21 cellular contexts compared by ENCODE assay signal in the genomic region with DNA sequence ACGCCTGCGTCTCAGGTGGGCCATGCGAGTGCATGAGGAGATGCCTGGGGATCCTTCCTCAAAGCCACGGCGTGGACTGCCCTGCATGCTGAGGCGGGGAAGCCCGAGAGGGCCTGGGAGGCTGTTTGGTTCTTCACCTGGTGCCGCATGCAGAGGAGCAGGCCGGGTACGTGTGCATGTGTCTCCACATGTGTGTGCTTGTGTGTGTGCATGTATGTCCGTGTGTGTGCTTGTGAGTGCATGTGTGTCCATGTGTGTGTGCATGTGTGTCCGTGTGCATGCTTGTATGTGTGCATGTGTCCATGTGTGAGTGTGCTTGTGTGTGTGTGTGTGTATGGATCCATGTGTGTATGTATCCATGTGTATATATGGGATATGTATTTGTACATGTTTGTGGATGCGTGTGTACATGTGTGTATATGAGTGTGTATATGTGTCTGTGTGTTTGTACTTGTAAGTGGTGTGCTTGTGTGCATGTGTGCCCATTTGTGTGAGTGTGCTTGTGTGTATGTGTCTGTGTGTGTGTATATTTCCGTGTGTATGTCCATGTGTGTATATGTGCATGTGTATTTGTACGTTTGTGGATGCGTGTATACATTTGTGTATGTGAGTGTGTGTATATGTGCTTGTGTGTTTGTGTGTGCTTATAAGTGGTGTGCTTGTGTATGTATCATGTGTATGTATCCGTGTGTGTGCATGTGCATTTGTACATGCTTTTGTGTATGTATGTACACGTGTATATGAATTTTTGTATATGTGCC.
"Had no signal": no experiment of that assay in that cellular context is flagged by ENCODE, and none has a peak within 500 bp of the region (broad histone marks: within the 10 kb centered on the region; RNA-seq: fewer than 3 reads in every experiment).

No MANE protein-coding gene starts in this region.

- H3K27me3 Mint-ChIP-seq: activated naive CD8-positive, alpha-beta T cell treated with anti-CD3 and anti-CD28 coated beads, Interleukin-2, amount 50 U/mL, for 24 hours had no signal

- H3K36me3 Mint-ChIP-seq: memory B cell, naive B cell had no signal

- H3K27ac ChIP-seq: brain microvascular endothelial cell, heart right ventricle, pancreas, sigmoid colon, tibial nerve had no signal

- H3K27ac Mint-ChIP-seq: activated naive CD4-positive, alpha-beta T cell treated with anti-CD3 and anti-CD28 coated beads for 36 hours; activated naive CD8-positive, alpha-beta T cell treated with anti-CD3 and anti-CD28 coated beads, Interleukin-2, amount 50 U/mL, for 24 hours; activated T-helper 17 cell treated with anti-CD3 and anti-CD28 coated beads, Interleukin-2, amount 50 U/mL, for 72 hours; memory B cell; T-helper 1 cell treated with Interleukin-12 subunit alpha and Interleukin-12 subunit beta and Interleukin-4 antibody, amounts not matched to agents 30 μg/mL and 1 μg/mL, for 36 hours had no signal

- DNase-seq: activated CD4-positive, alpha-beta T cell treated with anti-CD3 and anti-CD28 coated beads, Interleukin-2, amount 50 U/mL, for 1 hour; activated CD4-positive, CD25-positive, alpha-beta regulatory T cell treated with anti-CD3 and anti-CD28 coated beads, Interleukin-2, amount 50 U/mL, for 72 hours; activated naive CD4-positive, alpha-beta T cell treated with anti-CD3 and anti-CD28 coated beads for 36 hours; activated naive CD8-positive, alpha-beta T cell treated with anti-CD3 and anti-CD28 coated beads, Interleukin-2, amount 50 U/mL, for 24 hours; activated T-cell treated with anti-CD3 and anti-CD28 coated beads, Interleukin-2, amount 50 U/mL, for 1 hour; aorta; brain microvascular endothelial cell; cortex of kidney; effector CD4-positive, alpha-beta T cell; heart right ventricle; mucosa of descending colon; naive B cell; sigmoid colon; stimulated activated CD4-positive, alpha-beta T cell treated with anti-CD3 and anti-CD28 coated beads, Interleukin-4, amount 100 ng/mL, for 4 hours; stimulated activated naive CD4-positive, alpha-beta T cell had no signal

- H3K36me3 ChIP-seq: brain microvascular endothelial cell, heart right ventricle, pancreas, sigmoid colon, tibial nerve had no signal

- H3K4me1 ChIP-seq: heart right ventricle, pancreas had no signal

- H3K9me3 ChIP-seq: heart right ventricle, mucosa of descending colon, pancreas, sigmoid colon, tibial nerve had no signal

- H3K4me3 ChIP-seq: mucosa of descending colon, pancreas had no signal

- H3K27me3 ChIP-seq: brain microvascular endothelial cell, pancreas, sigmoid colon, tibial nerve had no signal

- H3K9me3 Mint-ChIP-seq: activated naive CD4-positive, alpha-beta T cell treated with anti-CD3 and anti-CD28 coated beads for 36 hours; activated naive CD8-positive, alpha-beta T cell treated with anti-CD3 and anti-CD28 coated beads, Interleukin-2, amount 50 U/mL, for 24 hours; activated T-helper 17 cell treated with anti-CD3 and anti-CD28 coated beads, Interleukin-2, amount 50 U/mL, for 72 hours had no signal

- H3K4me3 Mint-ChIP-seq: activated naive CD4-positive, alpha-beta T cell treated with anti-CD3 and anti-CD28 coated beads for 36 hours; activated naive CD8-positive, alpha-beta T cell treated with anti-CD3 and anti-CD28 coated beads, Interleukin-2, amount 50 U/mL, for 24 hours; activated T-helper 17 cell treated with anti-CD3 and anti-CD28 coated beads, Interleukin-2, amount 50 U/mL, for 72 hours; memory B cell; naive B cell; neural crest cell; T-helper 1 cell treated with Interleukin-12 subunit alpha and Interleukin-12 subunit beta and Interleukin-4 antibody, amounts not matched to agents 30 μg/mL and 1 μg/mL, for 36 hours had no signal

- H3K4me1 Mint-ChIP-seq: activated naive CD8-positive, alpha-beta T cell treated with anti-CD3 and anti-CD28 coated beads, Interleukin-2, amount 50 U/mL, for 24 hours; naive B cell; neural crest cell had no signal

- ATAC-seq: activated naive CD8-positive, alpha-beta T cell treated with anti-CD3 and anti-CD28 coated beads, Interleukin-2, amount 50 U/mL, for 24 hours; activated T-helper 17 cell treated with anti-CD3 and anti-CD28 coated beads, Interleukin-2, amount 50 U/mL, for 72 hours; heart right ventricle; mucosa of descending colon; pancreas had no signal
